In the genomic region with DNA sequence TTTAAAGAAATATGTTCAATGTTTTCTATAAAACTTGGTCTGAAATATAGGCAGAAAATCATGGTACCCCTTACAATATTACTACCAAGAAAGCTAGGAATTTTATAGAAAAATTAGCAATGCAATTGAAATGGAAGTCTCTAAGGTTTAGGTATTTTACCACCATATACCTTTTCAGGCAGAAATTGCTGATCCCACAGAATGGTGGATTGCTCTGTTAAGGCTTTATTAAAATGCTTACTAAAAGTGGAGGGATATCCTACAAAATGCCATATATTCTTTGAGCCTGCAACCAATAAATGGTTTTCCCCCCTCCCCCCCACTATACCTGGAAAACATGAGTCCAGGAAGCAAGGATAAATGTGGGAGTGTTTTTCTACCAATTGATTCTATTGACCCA, we compare ENCODE assay signal across 28 cellular contexts.
"Had no signal": no experiment of that assay in that cellular context is flagged by ENCODE, and none has a peak within 500 bp of the region (broad histone marks: within the 10 kb centered on the region; RNA-seq: fewer than 3 reads in every experiment).

No MANE protein-coding gene starts in this region.

- H3K9me3 ChIP-seq: colonic mucosa, esophagus muscularis mucosa, esophagus squamous epithelium, gastrocnemius medialis, gastroesophageal sphincter had no signal

- ATAC-seq: effector memory CD8-positive, alpha-beta T cell; esophagus mucosa; foreskin keratinocyte; gastrocnemius medialis; gastroesophageal sphincter; heart left ventricle; heart right ventricle had no signal

- H3K27me3 ChIP-seq: colonic mucosa, dorsolateral prefrontal cortex, esophagus muscularis mucosa, esophagus squamous epithelium, foreskin keratinocyte, gastrocnemius medialis, gastroesophageal sphincter, heart left ventricle, heart right ventricle had no signal

- H3K4me1 ChIP-seq: colonic mucosa, esophagus muscularis mucosa, esophagus squamous epithelium, foreskin keratinocyte, gastrocnemius medialis, gastroesophageal sphincter, heart left ventricle, heart right ventricle had no signal

- FAIRE-seq: colon, endometrium, frontal cortex had no signal

- DNase-seq: colonic mucosa; cortex of kidney; dermis blood vessel endothelial cell; dorsolateral prefrontal cortex; effector CD4-positive, alpha-beta T cell; effector CD8-positive, alpha-beta T cell; effector memory CD4-positive, alpha-beta T cell; effector memory CD8-positive, alpha-beta T cell; endodermal cell; erythroblast; esophagus squamous epithelium; foreskin fibroblast; foreskin keratinocyte; foreskin melanocyte; gastrocnemius medialis; glutamatergic neuron; head of caudate nucleus; heart left ventricle; heart right ventricle had no signal

- H3K27ac ChIP-seq: colonic mucosa, coronary artery, dorsolateral prefrontal cortex, epithelial cell of prostate, esophagus muscularis mucosa, esophagus squamous epithelium, foreskin keratinocyte, gastrocnemius medialis, gastroesophageal sphincter, heart left ventricle, heart right ventricle had no signal

- H3K36me3 ChIP-seq: colonic mucosa, esophagus muscularis mucosa, esophagus squamous epithelium, gastrocnemius medialis, gastroesophageal sphincter, heart left ventricle, heart right ventricle had no signal

- H3K4me3 Mint-ChIP-seq: dendritic cell treated with granulocyte-macrophage colony-stimulating factor and Interleukin-4, amounts not matched to agents 40 ng/mL and 50 ng/mL, for 4 days; effector memory CD8-positive, alpha-beta T cell; endodermal cell had no signal

- H3K4me3 ChIP-seq: colonic mucosa, coronary artery, dorsolateral prefrontal cortex, esophagus muscularis mucosa, esophagus squamous epithelium, gastrocnemius medialis, gastroesophageal sphincter, heart left ventricle, heart right ventricle had no signal

- H3K27me3 Mint-ChIP-seq: dendritic cell treated with granulocyte-macrophage colony-stimulating factor and Interleukin-4, amounts not matched to agents 40 ng/mL and 50 ng/mL, for 4 days; effector memory CD8-positive, alpha-beta T cell had no signal

- H3K9me3 Mint-ChIP-seq: dendritic cell treated with granulocyte-macrophage colony-stimulating factor and Interleukin-4, amounts not matched to agents 40 ng/mL and 50 ng/mL, for 4 days had no signal

- H3K4me1 Mint-ChIP-seq: endodermal cell had no signal

- H3K27ac Mint-ChIP-seq: dendritic cell treated with granulocyte-macrophage colony-stimulating factor and Interleukin-4, amounts not matched to agents 40 ng/mL and 50 ng/mL, for 4 days; effector memory CD8-positive, alpha-beta T cell; endodermal cell had no signal
